Comparison of ENCODE assay signal across 25 cellular contexts in the genomic region with DNA sequence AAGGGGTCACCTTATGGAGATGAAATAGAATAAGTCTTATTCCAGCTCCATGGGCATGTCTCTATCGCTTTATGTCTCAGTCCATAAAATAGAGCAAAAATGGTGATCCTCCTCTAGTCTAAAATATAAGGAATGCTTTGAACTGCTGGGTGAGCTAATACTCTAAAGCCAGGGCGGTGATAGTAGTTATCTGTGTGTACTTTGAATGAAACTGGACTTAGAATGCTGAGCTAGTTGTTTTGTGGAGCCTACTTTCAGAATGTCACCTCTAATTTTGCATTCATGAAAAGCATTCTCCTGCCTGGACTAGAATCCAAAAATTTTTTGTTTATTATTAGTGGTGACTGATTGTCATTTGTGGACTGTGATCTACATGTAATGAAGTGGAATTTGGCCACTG.
DNase-seq lines count a peak whose midpoint lies in the region; ATAC-seq, FAIRE-seq and TF ChIP-seq lines count a peak whose summit lies in the region.
"Had no signal": no experiment of that assay in that cellular context is flagged by ENCODE, and none has a peak within 500 bp of the region (broad histone marks: within the 10 kb centered on the region; RNA-seq: fewer than 3 reads in every experiment).

No MANE protein-coding gene starts in this region.

- H3K27me3 ChIP-seq in Panc1 (ENCODE audit: control insufficient read depth, insufficient read depth, low read length) (no peaks in the 10 kb centered on the region), hepatocyte (no peaks in the 10 kb centered on the region), testis (no peaks in the 10 kb centered on the region)
- H3K27me3 ChIP-seq: BE2C had no signal

- intact Hi-C loops in Panc1 (cut with micrococcal nuclease; ENCODE audit: unreplicated experiment) (no loop called here), testis (cut with DNase I; ENCODE audit: low total_unique reads) (no loop called here)

- H3K9me3 ChIP-seq in Panc1 (ENCODE audit: control insufficient read depth, insufficient read depth, low read depth, low read length) (no peaks in the 10 kb centered on the region), hepatocyte (ENCODE audit: low read depth) (no peaks in the 10 kb centered on the region), testis (no peaks in the 10 kb centered on the region)
- H3K9me3 ChIP-seq: BE2C had no signal

- POLR2A ChIA-PET in Panc1 (lab: Charles Lee) = no interaction called here
- POLR2A ChIA-PET in activated CD8-positive, alpha-beta T cell treated with anti-CD3 and anti-CD28 coated beads, Interleukin-2, amount 10 ng/mL, durations not matched to agents 7 days and 5 days (lab: Charles Lee) = no interaction called here

- H3K4me3 Mint-ChIP-seq in stimulated activated memory B cell treated with anti-CD40 and anti-IgM and Interleukin-4, amounts not matched to agents 10 μg/mL and 1 μg/mL and 100 μg/mL, for 72 hours = no peak overlapping the region
- no peak overlapping the region for H3K4me3 Mint-ChIP-seq in activated CD8-positive, alpha-beta T cell treated with anti-CD3 and anti-CD28 coated beads, Interleukin-2, amount 10 ng/mL, durations not matched to agents 7 days and 5 days
- H3K4me3 Mint-ChIP-seq: CD14-positive monocyte, GM23338, H9, HFFc6 had no signal

- H4K20me1 ChIP-seq in hepatocyte (ENCODE audit: insufficient read depth, poor library complexity, severe bottlenecking) = no peaks in the 10 kb centered on the region

- WGBS in hepatocyte (ENCODE audit: low lambda C conversion rate, missing lambda C conversion rate) = 54% methylated on average over 2 of the region's 2 CpGs
- WGBS in testis, 2 donors = 95% methylated on average over 2 of the region's 2 CpGs

- H3K27ac Mint-ChIP-seq in stimulated activated memory B cell treated with anti-CD40 and anti-IgM and Interleukin-4, amounts not matched to agents 10 μg/mL and 1 μg/mL and 100 μg/mL, for 72 hours = peak overlapping the region; percentile 44
- no peak overlapping the region for H3K27ac Mint-ChIP-seq in activated CD8-positive, alpha-beta T cell treated with anti-CD3 and anti-CD28 coated beads, Interleukin-2, amount 10 ng/mL, durations not matched to agents 7 days and 5 days
- H3K27ac Mint-ChIP-seq: GM23338, H9, HFFc6 had no signal

- TF ChIP-seq POLR2A in GM12892 (IDR thresholded peaks at IDR 0.05; ENCODE audit: low read depth, low read length) = no peak
- no peak for TF ChIP-seq POLR2A in testis (IDR thresholded peaks at IDR 0.05)

- H2AFZ ChIP-seq in hepatocyte = no peak overlapping the region
- H2AFZ ChIP-seq: GM23338 had no signal

- H3K9me3 Mint-ChIP-seq in stimulated activated memory B cell treated with anti-CD40 and anti-IgM and Interleukin-4, amounts not matched to agents 10 μg/mL and 1 μg/mL and 100 μg/mL, for 72 hours = peaks cover 2% of the 10 kb centered on the region
- H3K9me3 Mint-ChIP-seq in activated CD8-positive, alpha-beta T cell treated with anti-CD3 and anti-CD28 coated beads, Interleukin-2, amount 10 ng/mL, durations not matched to agents 7 days and 5 days (ENCODE audit: insufficient read depth) = no peaks in the 10 kb centered on the region
- H3K9me3 Mint-ChIP-seq: CD14-positive monocyte, GM23338, H9, HFFc6 had no signal

- no peaks in the 10 kb centered on the region for H3K9me2 ChIP-seq in hepatocyte (replicated peaks; ENCODE audit: insufficient read depth)

- FAIRE-seq in GM12892 (lab: Jason Lieb, UNC) = peak; percentile 33
- FAIRE-seq: GM18507 had no signal

- DNase-seq in GM12892 (ENCODE audit: insufficient read length) (no peak), Panc1 (ENCODE audit: low read depth, low spot score) (no peak), hepatocyte (ENCODE audit: low spot score) (peak; percentile 23), NCI-H2196 (lab: John Stamatoyannopoulos, UW; ENCODE audit: unreplicated experiment) (no peak), NCI-H82 (lab: John Stamatoyannopoulos, UW) (no peak), testis (no peak)
- DNase-seq in activated CD8-positive, alpha-beta T cell treated with anti-CD3 and anti-CD28 coated beads, Interleukin-2, amount 10 ng/mL, durations not matched to agents 7 days and 5 days = no peak
- DNase-seq: ACHN, BE2C, DMS79, EL, GF-D8, H9, HFFc6, Karpas-422, NCI-H1092 treated with DMSO at 0.1 percent for 48 hours, NCI-H1436 treated with DMSO at 0.1 percent for 48 hours, NCI-H187 treated with DMSO at 0.1 percent for 48 hours, NCI-H2171 treated with DMSO at 0.1 percent for 48 hours, NCI-H774, SHP77 treated with DMSO at 0.1 percent for 48 hours had no signal

- peak overlapping the region; percentile 44 for H3K4me2 ChIP-seq in hepatocyte
- H3K4me2 ChIP-seq: GM23338 had no signal

- CTCF ChIA-PET in Panc1 (lab: Charles Lee) = no interaction called here
- CTCF ChIA-PET in activated CD8-positive, alpha-beta T cell treated with anti-CD3 and anti-CD28 coated beads, Interleukin-2, amount 10 ng/mL, durations not matched to agents 7 days and 5 days (lab: Charles Lee) = interaction anchor here (1.0 to 2.2 kb wide), 3 partner anchors 9 to 45 kb away, joined by 4 to 7 read pairs (median 4); no protein-coding TSS in a partner anchor

- H3K79me2 ChIP-seq in hepatocyte = no peaks in the 10 kb centered on the region

- TF ChIP-seq CTCF in Panc1 (IDR thresholded peaks at IDR 0.05) = no peak
- TF ChIP-seq CTCF in hepatocyte (IDR thresholded peaks at IDR 0.05; ENCODE audit: poor library complexity) = no peak
- TF ChIP-seq CTCF in testis (IDR thresholded peaks at IDR 0.05) = no peak

- H3K27me3 Mint-ChIP-seq in stimulated activated memory B cell treated with anti-CD40 and anti-IgM and Interleukin-4, amounts not matched to agents 10 μg/mL and 1 μg/mL and 100 μg/mL, for 72 hours = no peaks in the 10 kb centered on the region
- H3K27me3 Mint-ChIP-seq in activated CD8-positive, alpha-beta T cell treated with anti-CD3 and anti-CD28 coated beads, Interleukin-2, amount 10 ng/mL, durations not matched to agents 7 days and 5 days (ENCODE audit: low read depth) = no peaks in the 10 kb centered on the region

- no peaks in the 10 kb centered on the region for H3K36me3 ChIP-seq in Panc1 (ENCODE audit: control insufficient read depth, insufficient read depth, low read length)
- no peaks in the 10 kb centered on the region for H3K36me3 ChIP-seq in hepatocyte (replicated peaks; ENCODE audit: insufficient read depth, low read depth)
- no peaks in the 10 kb centered on the region for H3K36me3 ChIP-seq in testis (ENCODE audit: low read depth, missing control alignments)
- H3K36me3 ChIP-seq: BE2C had no signal

- peaks cover 5% of the 10 kb centered on the region for H3K36me3 Mint-ChIP-seq in stimulated activated memory B cell treated with anti-CD40 and anti-IgM and Interleukin-4, amounts not matched to agents 10 μg/mL and 1 μg/mL and 100 μg/mL, for 72 hours
- H3K36me3 Mint-ChIP-seq in activated CD8-positive, alpha-beta T cell treated with anti-CD3 and anti-CD28 coated beads, Interleukin-2, amount 10 ng/mL, durations not matched to agents 7 days and 5 days (ENCODE audit: low read depth) = peaks cover 4% of the 10 kb centered on the region
- H3K36me3 Mint-ChIP-seq: CD14-positive monocyte had no signal

- H3K27ac ChIP-seq in Panc1 (ENCODE audit: low read length) = peak overlapping the region; percentile 69; the same call in 1 of the 2 replicates
- peak overlapping the region; percentile 32 for H3K27ac ChIP-seq in hepatocyte
- H3K27ac ChIP-seq in testis = no peak overlapping the region

- BruUV-seq in Panc1 (replicated peaks; lab: Mats Ljungman, UMichigan) = no TSS peak

- peaks cover 33% of the 10 kb centered on the region for H3K4me1 ChIP-seq in Panc1 (ENCODE audit: control insufficient read depth, insufficient read depth, low read length)
- peaks cover 44% of the 10 kb centered on the region for H3K4me1 ChIP-seq in hepatocyte (ENCODE audit: insufficient read depth)
- H3K4me1 ChIP-seq in testis = no peaks in the 10 kb centered on the region
- H3K4me1 ChIP-seq: BE2C had no signal

- peaks cover 39% of the 10 kb centered on the region for H3K4me1 Mint-ChIP-seq in stimulated activated memory B cell treated with anti-CD40 and anti-IgM and Interleukin-4, amounts not matched to agents 10 μg/mL and 1 μg/mL and 100 μg/mL, for 72 hours
- peaks cover 25% of the 10 kb centered on the region for H3K4me1 Mint-ChIP-seq in activated CD8-positive, alpha-beta T cell treated with anti-CD3 and anti-CD28 coated beads, Interleukin-2, amount 10 ng/mL, durations not matched to agents 7 days and 5 days (ENCODE audit: low read depth)
- H3K4me1 Mint-ChIP-seq: H9 had no signal

- in situ Hi-C loops in Panc1 (cut with HindIII; ENCODE audit: low pct_unique_long_range_greater_than_20kb, low sequenced_read_pairs) = no loop called here

- H3K4me3 ChIP-seq in Panc1 (ENCODE audit: low read depth in 2 of 2, low read length in 2 of 2) (no peak overlapping the region), hepatocyte (no peak overlapping the region), testis (no peak overlapping the region)
- H3K4me3 ChIP-seq: GM23338 had no signal

- ATAC-seq in Panc1 = no peak
- no peak for ATAC-seq in stimulated activated memory B cell treated with anti-CD40 and anti-IgM and Interleukin-4, amounts not matched to agents 10 μg/mL and 1 μg/mL and 100 μg/mL, for 72 hours
- ATAC-seq in activated CD8-positive, alpha-beta T cell treated with anti-CD3 and anti-CD28 coated beads, Interleukin-2, amount 10 ng/mL, durations not matched to agents 7 days and 5 days = no peak
- ATAC-seq: GM23338 had no signal

Comparison
In these comparisons a context has a peak if more than half of its experiments do, and no peak if none do; other contexts are left out.
1. H3K27ac ChIP-seq: peak in Panc1 (single experiment) and hepatocyte (single experiment); none in testis (0 of 2).